Comparison of ENCODE assay signal across 8 cellular contexts in the genomic region with DNA sequence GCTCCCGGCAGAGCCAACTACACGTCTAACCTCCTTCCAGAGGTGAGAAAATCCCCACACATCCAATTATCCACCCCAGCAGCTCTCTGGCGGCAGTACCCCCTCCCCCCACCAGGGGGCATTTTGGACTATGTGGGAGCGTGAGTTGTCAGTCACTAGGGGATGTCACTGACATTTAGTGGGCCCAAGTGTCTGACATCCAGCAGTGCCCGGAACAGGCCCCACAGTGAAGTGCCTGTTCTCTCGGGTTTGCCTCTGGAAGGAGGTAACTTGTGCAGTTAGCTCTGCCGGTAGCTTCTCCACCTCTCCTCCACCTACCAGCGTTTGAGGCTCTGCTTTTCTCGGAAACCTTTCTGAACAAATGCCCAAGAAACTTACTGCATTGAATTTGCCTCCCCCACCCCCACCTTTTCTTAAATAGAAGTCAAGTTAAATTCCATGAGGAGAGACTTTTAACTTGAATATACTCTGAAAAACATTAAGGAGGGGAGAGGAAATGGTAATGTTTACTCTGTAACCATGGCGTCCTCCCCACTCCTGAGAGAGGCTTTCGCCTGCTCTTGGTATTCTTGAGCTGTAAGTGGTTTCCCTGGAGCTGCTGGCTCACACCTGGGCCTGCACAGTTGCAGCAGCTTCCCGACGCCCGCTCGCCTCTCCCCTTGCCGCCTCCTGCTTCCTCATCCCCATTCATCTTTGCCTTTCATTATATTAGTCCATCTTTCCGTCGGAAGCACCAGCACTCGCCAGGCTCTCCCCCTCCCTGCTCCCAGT.
DNase-seq lines count a peak whose midpoint lies in the region; ATAC-seq, FAIRE-seq and TF ChIP-seq lines count a peak whose summit lies in the region.

No MANE protein-coding gene starts in this region.

- H3K27me3 ChIP-seq in gastroesophageal sphincter (peaks cover 39% of the 10 kb centered on the region), trophoblast cell (ENCODE audit: insufficient read depth, low read length) (peaks cover 33% of the 10 kb centered on the region), transverse colon (peaks cover 60% of the 10 kb centered on the region)

- in situ Hi-C loops in transverse colon (cut with MboI; ENCODE audit: low pct_ligation_motif_present in 1 of 4, low pct_unique_long_range_greater_than_20kb in 1 of 4, low sequenced_read_pairs in 3 of 4), result no loop called here

- H3K9ac ChIP-seq in trophoblast cell (ENCODE audit: low read length), result no peak overlapping the region

- no peak overlapping the region for H3K4ac ChIP-seq in trophoblast cell (ENCODE audit: low read depth, low read length)

- H2BK120ac ChIP-seq in trophoblast cell (ENCODE audit: insufficient read depth, low read length, poor library complexity), result no peak overlapping the region

- no peak for TF ChIP-seq POLR2A in gastroesophageal sphincter (IDR thresholded peaks at IDR 0.05)
- no peak for TF ChIP-seq POLR2A in transverse colon (IDR thresholded peaks at IDR 0.05)

- WGBS in gastroesophageal sphincter (ENCODE audit: low coverage in 1 of 2), 2 donors, result 12 to 14% methylated on average over 9 to 17 of the region's 19 CpGs
- WGBS in trophoblast cell (ENCODE audit: extremely low coverage, insufficient coverage, insufficient read length), result no CpG with 5 or more reads among the region's 19 CpGs
- 24 to 25% methylated on average over 6 to 19 of the region's 19 CpGs for WGBS in transverse colon (ENCODE audit: low coverage in 1 of 2), 2 donors

- H3K27ac ChIP-seq in gastroesophageal sphincter, result no peak overlapping the region
- no peak overlapping the region for H3K27ac ChIP-seq in trophoblast cell (ENCODE audit: low read depth, low read length)
- no peak overlapping the region for H3K27ac ChIP-seq in transverse colon

- peak; percentile 40 for ATAC-seq in gastroesophageal sphincter

- H3K4me1 ChIP-seq in gastroesophageal sphincter (peaks cover 2 to 32% (median 20%) of the 10 kb centered on the region in 3 donors), trophoblast cell (ENCODE audit: control insufficient read depth in 1 of 2, insufficient read depth in 2 of 2, low read length in 2 of 2) (peaks cover 12 to 22% of the 10 kb centered on the region in 2 experiments), transverse colon (peaks cover 0 to 22% (median 13%) of the 10 kb centered on the region in 4 donors)

- H4K12ac ChIP-seq in trophoblast cell (ENCODE audit: low read depth, low read length), result no peak overlapping the region

- TF ChIP-seq EP300 in Ishikawa (IDR thresholded peaks at IDR 0.05; ENCODE audit: borderline replicate concordance), result no peak
- no peak for TF ChIP-seq EP300 in gastroesophageal sphincter (IDR thresholded peaks at IDR 0.05)
- TF ChIP-seq EP300 in transverse colon (IDR thresholded peaks at IDR 0.05; ENCODE audit: low read depth), result no peak

- H3K79me2 ChIP-seq in trophoblast cell (ENCODE audit: control insufficient read depth, insufficient read depth, low read length, poor library complexity), result no peaks in the 10 kb centered on the region

- H3K14ac ChIP-seq in trophoblast cell (ENCODE audit: low read length), result no peak overlapping the region

- H3K36me3 ChIP-seq in gastroesophageal sphincter (peaks cover 0 to 12% of the 10 kb centered on the region in 2 donors), trophoblast cell (ENCODE audit: control insufficient read depth in 1 of 2, insufficient read depth in 2 of 2, low read length in 2 of 2) (peaks cover 2 to 3% of the 10 kb centered on the region in 2 experiments), transverse colon (no peaks in the 10 kb centered on the region)

- intact Hi-C loops in transverse colon (cut with DNase I; ENCODE audit: low total_unique reads), result no loop called here

- TF ChIP-seq CTCF in gastroesophageal sphincter (IDR thresholded peaks at IDR 0.05) (peak in 3 of 4 experiments; percentile 54 to 91 (median 76)), transverse colon (IDR thresholded peaks at IDR 0.05) (peak; percentile 69 to 94 (median 82))

- H3K4me3 ChIP-seq in gastroesophageal sphincter (no peak overlapping the region), trophoblast cell (ENCODE audit: low read depth, low read length) (no peak overlapping the region), transverse colon (no peak overlapping the region)

- no peak overlapping the region for H2AK5ac ChIP-seq in trophoblast cell (ENCODE audit: low read length)

- TF ChIP-seq RAD21 in Ishikawa (IDR thresholded peaks at IDR 0.05; ENCODE audit: low read depth), result peak; percentile 84

- no peaks in the 10 kb centered on the region for H3K79me1 ChIP-seq in trophoblast cell (ENCODE audit: low read length)

- H2BK5ac ChIP-seq in trophoblast cell (ENCODE audit: low read depth, low read length, poor library complexity), result no peak overlapping the region

- no peak overlapping the region for H4K8ac ChIP-seq in trophoblast cell (ENCODE audit: low read depth, low read length)

- no peak overlapping the region for H2AFZ ChIP-seq in trophoblast cell (ENCODE audit: insufficient read depth, low read length, poor library complexity)

- FAIRE-seq in RCC 7860 (lab: Jason Lieb, UNC), result no peak

- H3K4me2 ChIP-seq in trophoblast cell (ENCODE audit: low read length), result no peak overlapping the region

- peak; percentile 59 for DNase-seq in COLO829 (ENCODE audit: low spot score)
- DNase-seq in RCC 7860 (ENCODE audit: low spot score), result peak; percentile 50
- DNase-seq in activated T-helper 1 cell treated with anti-CD3 and anti-CD28 coated beads, Interleukin-2, amount 50 U/mL, for 16 hours (ENCODE audit: low read depth in 1 of 2, low spot score in 1 of 2), result peak; percentile 51 to 59
- DNase-seq in trophoblast cell, result peak; percentile 30 to 80
- peak; percentile 58 for DNase-seq in transverse colon
- no peak for DNase-seq in mesenteric fat pad (ENCODE audit: low spot score)

- no peak overlapping the region for H3K18ac ChIP-seq in trophoblast cell (ENCODE audit: low read length)

- H2BK12ac ChIP-seq in trophoblast cell (ENCODE audit: low read length), result no peak overlapping the region

- H3K9me3 ChIP-seq in gastroesophageal sphincter, result peaks cover 0 to 5% (median 0%) of the 10 kb centered on the region in 3 donors
- peaks cover 3% of the 10 kb centered on the region for H3K9me3 ChIP-seq in trophoblast cell (ENCODE audit: insufficient read depth, low read depth, low read length)
- H3K9me3 ChIP-seq in transverse colon, result no peaks in the 10 kb centered on the region

- no peak overlapping the region for H4K91ac ChIP-seq in trophoblast cell (ENCODE audit: low read depth, low read length)

- no peak overlapping the region for H3K23ac ChIP-seq in trophoblast cell (ENCODE audit: low read length)

TF ChIP-seq in Ishikawa, 13 proteins besides CTCF, POLR2A, EP300 and RAD21:
- TF ChIP-seq CREB1 (IDR thresholded peaks at IDR 0.05; ENCODE audit: low read depth) (no peak), CEBPB (IDR thresholded peaks at IDR 0.05) (no peak)
TF ChIP-seq in Ishikawa: peak in this region for 0.
